ENCODE assay signal across 8 cellular contexts in the genomic region with DNA sequence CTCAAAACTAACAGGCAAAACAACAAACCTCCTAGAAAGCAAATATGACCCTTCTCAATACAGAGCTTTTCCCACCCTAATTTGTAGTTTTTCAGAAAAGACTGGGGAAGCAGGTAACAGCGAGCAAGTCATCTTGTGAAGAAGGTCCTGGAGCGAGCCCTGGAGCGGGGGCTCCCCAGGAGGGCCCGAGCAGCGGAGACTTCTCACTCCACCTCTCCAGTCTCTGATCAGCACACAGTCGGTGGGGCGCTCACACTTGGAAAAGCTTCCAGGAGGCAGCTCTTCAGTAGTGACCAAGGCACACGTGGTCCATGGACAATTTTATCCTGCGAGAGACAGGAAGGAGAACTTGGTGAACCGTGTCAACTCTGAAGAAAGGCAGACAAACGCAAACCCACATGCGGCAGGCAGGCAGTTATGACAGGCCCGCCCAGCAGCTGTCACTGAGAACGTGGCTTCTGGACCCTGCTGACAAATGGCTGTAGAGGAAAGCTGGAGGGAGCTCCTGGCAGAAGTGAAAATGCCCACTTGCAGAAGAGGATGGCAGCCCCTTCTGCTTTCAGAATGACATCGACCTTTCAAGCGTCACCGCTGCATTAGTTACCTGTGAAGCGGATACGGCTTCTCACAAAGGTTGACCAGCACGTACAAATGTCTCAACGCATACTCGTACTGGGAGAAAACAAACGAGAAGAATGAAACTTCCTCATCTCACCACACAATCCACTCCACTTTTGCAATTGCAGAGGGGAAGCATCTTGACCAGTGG. TPM values are rescaled to one million over a fixed set of nuclear protein-coding genes. Genes with fewer than 3 reads are reported as not detected.
A peak's percentile ranks its signal among the peaks of the same experiment; 100 is the strongest.
DNase-seq lines count a peak whose midpoint lies in the region; ATAC-seq and TF ChIP-seq lines count a peak whose summit lies in the region.

No MANE protein-coding gene starts in this region.

- peaks cover 0 to 31% (median 0%) of the 10 kb centered on the region in 9 donors for H3K4me1 ChIP-seq in heart right ventricle

- peak overlapping the region in 2 of 10 donors; percentile 11 to 82 for H3K27ac ChIP-seq in heart right ventricle

- peak; percentile 93 for ATAC-seq in GM21423 (IDR thresholded peaks at IDR 0.05; ENCODE audit: unreplicated experiment)
- ATAC-seq in HG03521 (IDR thresholded peaks at IDR 0.05; ENCODE audit: unreplicated experiment) = peak; percentile 89
- ATAC-seq in heart right ventricle = peak; percentile 26 to 63 (median 54)

- intact Hi-C loops in heart right ventricle (cut with DNase I) = no loop called here

- peaks cover 0 to 68% (median 33%) of the 10 kb centered on the region in 9 donors for H3K36me3 ChIP-seq in heart right ventricle

- H3K27ac Mint-ChIP-seq in glutamatergic neuron (ENCODE audit: unreplicated experiment) = no peak overlapping the region

- H3K4me1 Mint-ChIP-seq in glutamatergic neuron (ENCODE audit: low read depth, unreplicated experiment) = no peaks in the 10 kb centered on the region

- H3K4me3 Mint-ChIP-seq in glutamatergic neuron (ENCODE audit: unreplicated experiment) = no peak overlapping the region

- 76 to 84% methylated on average over 23 of the region's 23 CpGs for WGBS in heart right ventricle, 2 donors

- H3K9me3 ChIP-seq in heart right ventricle = no peaks in the 10 kb centered on the region

- TF ChIP-seq CTCF in GM10266 (IDR thresholded peaks at IDR 0.05; ENCODE audit: control insufficient read depth, insufficient read depth, low read depth, missing control alignments) = no peak
- no peak for TF ChIP-seq CTCF in heart right ventricle (IDR thresholded peaks at IDR 0.05)
- TF ChIP-seq CTCF in glutamatergic neuron (IDR thresholded peaks at IDR 0.05; ENCODE audit: partially characterized antibody, unreplicated experiment) = no peak

- no peaks in the 10 kb centered on the region for H3K36me3 Mint-ChIP-seq in glutamatergic neuron (ENCODE audit: unreplicated experiment)

- no peaks in the 10 kb centered on the region for H3K27me3 ChIP-seq in heart right ventricle

- DNase-seq in GM10266 (ENCODE audit: extremely low spot score) = peak; percentile 71
- no peak for DNase-seq in heart right ventricle
- no peak for DNase-seq in EL
- no peak for DNase-seq in DMS114 treated with DMSO at 0.1 percent for 48 hours (lab: John Stamatoyannopoulos, UW; ENCODE audit: unreplicated experiment)
- no peak for DNase-seq in glutamatergic neuron
- no peak for DNase-seq in NCI-H1436 (lab: John Stamatoyannopoulos, UW)

- no peak overlapping the region for H3K4me3 ChIP-seq in heart right ventricle

- H3K9me3 Mint-ChIP-seq in glutamatergic neuron (ENCODE audit: unreplicated experiment) = peaks cover 3% of the 10 kb centered on the region

- peaks cover 3% of the 10 kb centered on the region for H3K27me3 Mint-ChIP-seq in glutamatergic neuron (ENCODE audit: unreplicated experiment)

RNA-seq across cellular contexts. Expression of gene LGMN, which starts 44.2 kb away (rescaled TPM):
- total RNA-seq in heart right ventricle = 100 to 1,000 TPM in 5 of 10 donors, 10 to 100 TPM in 5; 82.2 to 211 (median 103) TPM
- polyA plus RNA-seq in heart right ventricle = 100 to 1,000 TPM in 1 of 2 donors, 10 to 100 TPM in 1; 92.4 to 125 TPM
- 36.9 TPM for total RNA-seq in glutamatergic neuron (ENCODE audit: unreplicated experiment)
